Comparison of ENCODE assay signal across 8 cellular contexts in the genomic region with DNA sequence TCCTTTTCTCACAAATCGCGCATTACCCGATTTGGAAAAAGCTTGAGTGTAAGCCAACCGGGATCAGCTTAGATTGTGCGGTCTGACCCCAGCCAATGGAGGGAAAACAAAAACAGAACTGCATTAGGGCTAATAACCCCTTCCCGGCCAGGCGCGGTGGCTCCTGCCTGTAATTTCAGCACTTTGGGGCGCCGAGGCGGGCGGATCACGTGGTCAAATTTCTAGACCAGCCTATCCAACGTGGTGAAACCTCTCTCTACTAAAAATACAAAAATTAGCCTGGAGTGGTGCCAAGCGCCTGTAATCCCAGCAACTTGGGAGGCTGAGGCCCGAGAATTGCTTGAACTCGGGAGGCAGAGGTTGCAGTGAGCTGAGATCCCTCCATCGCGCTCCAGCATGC. TPM values are rescaled to one million over a fixed set of nuclear protein-coding genes. Genes with fewer than 3 reads are reported as not detected.
DNase-seq lines count a peak whose midpoint lies in the region; ATAC-seq and TF ChIP-seq lines count a peak whose summit lies in the region.

No MANE protein-coding gene starts in this region.

- H3K9me3 ChIP-seq in BLaER1 (peaks cover 72% of the 10 kb centered on the region), HUES64 (ENCODE audit: insufficient read depth, low read depth, low read length) (no peaks in the 10 kb centered on the region)

- H3K4me2 ChIP-seq in BLaER1: peak overlapping the region; percentile 91

- H3K4me3 ChIP-seq in BLaER1 (peak overlapping the region; percentile 83), HUES64 (ENCODE audit: low read length) (peak overlapping the region; percentile 96), brain microvascular endothelial cell (ENCODE audit: low read depth, low read length) (peak overlapping the region; percentile 63)

- H3K27me3 ChIP-seq in BLaER1 (no peaks in the 10 kb centered on the region), HUES64 (ENCODE audit: insufficient read depth, low read length) (no peaks in the 10 kb centered on the region), brain microvascular endothelial cell (replicated peaks) (no peaks in the 10 kb centered on the region)

- H3K9ac ChIP-seq in BLaER1 (peak overlapping the region; percentile 86), HUES64 (ENCODE audit: low read depth, low read length) (peak overlapping the region; percentile 95)

- in situ Hi-C loops in brain microvascular endothelial cell (cut with HindIII; ENCODE audit: low pct_ligation_motif_present, low sequenced_read_pairs): no loop called here

- TF ChIP-seq CTCF in brain microvascular endothelial cell (IDR thresholded peaks at IDR 0.05; ENCODE audit: low read depth, low read length, missing control alignments): no peak

- H3K27ac ChIP-seq in BLaER1: peak overlapping the region; percentile 77
- peak overlapping the region; percentile 92 for H3K27ac ChIP-seq in HUES64 (ENCODE audit: low read depth, low read length)
- no peak overlapping the region for H3K27ac ChIP-seq in brain microvascular endothelial cell

- no peaks in the 10 kb centered on the region; the same call in 1 of the 2 replicates for H4K20me1 ChIP-seq in BLaER1

- WGBS in HUES64: under 1% methylated on average over 19 of the region's 19 CpGs

- ATAC-seq in GM18502 (IDR thresholded peaks at IDR 0.05; ENCODE audit: poor library complexity, unreplicated experiment): no peak
- ATAC-seq in HG03175 (IDR thresholded peaks at IDR 0.05; ENCODE audit: unreplicated experiment): no peak

- peaks cover 43% of the 10 kb centered on the region for H3K36me3 ChIP-seq in BLaER1
- H3K36me3 ChIP-seq in HUES64 (ENCODE audit: insufficient read depth, low read length): peaks cover 21% of the 10 kb centered on the region; the same call in 1 of the 2 replicates
- no peaks in the 10 kb centered on the region for H3K36me3 ChIP-seq in brain microvascular endothelial cell (replicated peaks)

- peaks cover 14% of the 10 kb centered on the region for H3K4me1 ChIP-seq in BLaER1
- H3K4me1 ChIP-seq in HUES64 (ENCODE audit: insufficient read depth, low read length): peaks cover 39% of the 10 kb centered on the region

- peak; percentile 18 for DNase-seq in brain microvascular endothelial cell
- peak; percentile 42 for DNase-seq in kidney tubule cell (ENCODE audit: low spot score)
- peak; percentile 28 for DNase-seq in stimulated activated CD8-positive, alpha-beta memory T cell treated with anti-CD3 and anti-CD28 coated beads, Interleukin-4, amount 100 ng/mL, for 48 hours
- DNase-seq in NCI-H446 (lab: John Stamatoyannopoulos, UW): no peak

RNA-seq across cellular contexts. Expression of gene ZNF90, which starts 0.9 kb away (rescaled TPM):
- polyA plus RNA-seq in HUES64 (2013, experiment 1 of 2): 39.6 TPM
- polyA plus RNA-seq in HUES64 (2013, experiment 2 of 2): 46.0 TPM

RNA-seq across cellular contexts. Expression of gene ZNF682, which starts 39.4 kb away (rescaled TPM):
- polyA plus RNA-seq in HUES64 (2013, experiment 1 of 2): 11.5 TPM
- 12.6 TPM for polyA plus RNA-seq in HUES64 (2013, experiment 2 of 2)

Comparison
In these comparisons a context has a peak if more than half of its experiments do, and no peak if none do; other contexts are left out.
1. DNase-seq: peak in brain microvascular endothelial cell (single experiment), kidney tubule cell (single experiment) and stimulated activated CD8-positive, alpha-beta memory T cell treated with anti-CD3 and anti-CD28 coated beads, Interleukin-4, amount 100 ng/mL, for 48 hours (single experiment); none in NCI-H446 (0 of 2).
2. Peak in every context shown above with its lines, with median percentiles within 50 percentile points of each other: H3K4me3 ChIP-seq.